Comparison of ENCODE assay signal across 9 cellular contexts in genomic region chr1:219465247-219466093, GRCh38.
DNase-seq lines count a peak whose midpoint lies in the region; ATAC-seq and TF ChIP-seq lines count a peak whose summit lies in the region.
"Had no signal": no experiment of that assay in that cellular context is flagged by ENCODE, and none has a peak within 500 bp of the region (broad histone marks: within the 10 kb centered on the region; RNA-seq: fewer than 3 reads in every experiment).

No MANE protein-coding gene starts in this region.

- ATAC-seq in GM18505 (IDR thresholded peaks at IDR 0.05; ENCODE audit: unreplicated experiment) (peak; percentile 51), GM21526 (IDR thresholded peaks at IDR 0.05; ENCODE audit: low FRiP score, unreplicated experiment) (peak; percentile 47), HG03439 (IDR thresholded peaks at IDR 0.05; ENCODE audit: unreplicated experiment) (peak; percentile 67), GM21381 (IDR thresholded peaks at IDR 0.05; ENCODE audit: unreplicated experiment) (no peak)

- TF ChIP-seq CTCF in fibroblast of the aortic adventitia (IDR thresholded peaks at IDR 0.05; ENCODE audit: insufficient read depth, low read length), result no peak

- TF ChIP-seq POLR2A in GM18505 (IDR thresholded peaks at IDR 0.05; ENCODE audit: borderline replicate concordance, extremely low read depth, insufficient read depth, insufficient read length), result no peak

- H3K4me3 ChIP-seq in fibroblast of the aortic adventitia (ENCODE audit: low read depth, low read length), result no peak overlapping the region
- H3K4me3 ChIP-seq: colonic mucosa had no signal

- peak; percentile 84 for DNase-seq in fibroblast of the aortic adventitia (ENCODE audit: low read depth)
- no peak for DNase-seq in T-helper 9 cell
- DNase-seq in NCI-H69 (lab: John Stamatoyannopoulos, UW), result no peak
- no peak for DNase-seq in nucleus accumbens (lab: John Stamatoyannopoulos, UW)
- DNase-seq: colonic mucosa had no signal
